18 cellular contexts compared by ENCODE assay signal in genomic region chr5:122144236-122144635, GRCh38. TPM values are rescaled to one million over a fixed set of nuclear protein-coding genes. Genes with fewer than 3 reads are reported as not detected.
DNase-seq lines count a peak whose midpoint lies in the region; ATAC-seq and TF ChIP-seq lines count a peak whose summit lies in the region.
"Had no signal": no experiment of that assay in that cellular context is flagged by ENCODE, and none has a peak within 500 bp of the region (broad histone marks: within the 10 kb centered on the region; RNA-seq: fewer than 3 reads in every experiment).

No MANE protein-coding gene starts in this region.

- no peak overlapping the region for H3K27ac Mint-ChIP-seq in activated CD4-positive, alpha-beta T cell treated with anti-CD3 and anti-CD28 coated beads, Interleukin-2, amount 10 ng/mL, durations not matched to agents 24 days and 14 days

- peaks cover 15% of the 10 kb centered on the region for H3F3A ChIP-seq in SK-N-SH (replicated peaks; ENCODE audit: insufficient read depth)

- H3K27ac ChIP-seq in SK-N-SH (ENCODE audit: low read depth in 2 of 2, low read length in 1 of 2): peak overlapping the region in 1 of 2 experiments; percentile 95; a peak in 2 of 4 replicates
- H3K27ac ChIP-seq: RWPE1, SJSA1 had no signal

- intact Hi-C loops in activated CD4-positive, alpha-beta T cell treated with anti-CD3 and anti-CD28 coated beads, Interleukin-2, amount 10 ng/mL, durations not matched to agents 24 days and 14 days (cut with micrococcal nuclease): no loop called here

- no peaks in the 10 kb centered on the region for H3K9me3 Mint-ChIP-seq in activated CD4-positive, alpha-beta T cell treated with anti-CD3 and anti-CD28 coated beads, Interleukin-2, amount 10 ng/mL, durations not matched to agents 24 days and 14 days

- 0 out of 3 replicates have a peak, but pooled peaks have one; percentile 32 for ATAC-seq in SK-N-SH treated with all-trans-retinoic acid at 6 μM for 48 hours
- ATAC-seq in HG02852 (IDR thresholded peaks at IDR 0.05; ENCODE audit: unreplicated experiment): no peak
- ATAC-seq: HepG2 had no signal

- 83% methylated on average over 1 of the region's 1 CpG for WGBS in SK-N-SH (ENCODE audit: low lambda C conversion rate)

- TF ChIP-seq RAD21 in SK-N-SH (IDR thresholded peaks at IDR 0.05; ENCODE audit: low read length): no peak

- POLR2A ChIA-PET in SK-N-SH (lab: Yijun Ruan, JAX): no interaction called here

- no peak overlapping the region for H3K4me3 ChIP-seq in SK-N-SH (ENCODE audit: low read depth in 2 of 2, low read length in 1 of 2)
- H3K4me3 ChIP-seq: SJSA1 had no signal

- TF ChIP-seq EP300 in SK-N-SH (IDR thresholded peaks at IDR 0.05; ENCODE audit: borderline replicate concordance in 1 of 2, low read depth in 1 of 2, low read length in 1 of 2): no peak

- no peaks in the 10 kb centered on the region for H4K20me1 ChIP-seq in SK-N-SH (ENCODE audit: insufficient read depth)

- H3K36me3 Mint-ChIP-seq in activated CD4-positive, alpha-beta T cell treated with anti-CD3 and anti-CD28 coated beads, Interleukin-2, amount 10 ng/mL, durations not matched to agents 24 days and 14 days (ENCODE audit: low read depth): no peaks in the 10 kb centered on the region

- H3K4me1 ChIP-seq in SK-N-SH (ENCODE audit: control insufficient read depth in 1 of 2, insufficient read depth in 2 of 2, low read depth in 1 of 2, low read length in 1 of 2): no peaks in the 10 kb centered on the region; a peak in 1 of 4 replicates

- H3K27me3 Mint-ChIP-seq in activated CD4-positive, alpha-beta T cell treated with anti-CD3 and anti-CD28 coated beads, Interleukin-2, amount 10 ng/mL, durations not matched to agents 24 days and 14 days: no peaks in the 10 kb centered on the region

- no peaks in the 10 kb centered on the region for H3K27me3 ChIP-seq in SK-N-SH (ENCODE audit: insufficient read depth)
- H3K27me3 ChIP-seq: SJSA1 had no signal

- H3K4me2 ChIP-seq in SK-N-SH: no peak overlapping the region

- no peaks in the 10 kb centered on the region for H3K9me3 ChIP-seq in SK-N-SH
- H3K9me3 ChIP-seq: SJSA1 had no signal

- no peak overlapping the region for H3K9ac ChIP-seq in SK-N-SH

- no peaks in the 10 kb centered on the region for H3K4me1 Mint-ChIP-seq in activated CD4-positive, alpha-beta T cell treated with anti-CD3 and anti-CD28 coated beads, Interleukin-2, amount 10 ng/mL, durations not matched to agents 24 days and 14 days

- no peak overlapping the region for H3K4me3 Mint-ChIP-seq in activated CD4-positive, alpha-beta T cell treated with anti-CD3 and anti-CD28 coated beads, Interleukin-2, amount 10 ng/mL, durations not matched to agents 24 days and 14 days

- no peak overlapping the region for H2AFZ ChIP-seq in SK-N-SH (ENCODE audit: low read depth)

- H3K36me3 ChIP-seq in SK-N-SH (replicated peaks in 1 of 2; ENCODE audit: control insufficient read depth in 1 of 2, insufficient read depth in 2 of 2, low read length in 1 of 2): no peaks in the 10 kb centered on the region
- H3K36me3 ChIP-seq: SJSA1 had no signal

- CTCF ChIA-PET in SK-N-SH (lab: Yijun Ruan, JAX): interaction anchor here (1.8 kb wide), 1 partner anchor 13 kb away, joined by 5 read pairs; no protein-coding TSS in a partner anchor

- TF ChIP-seq CTCF in SK-N-SH (IDR thresholded peaks at IDR 0.05): no peak

- H3K9me2 ChIP-seq in SK-N-SH: no peaks in the 10 kb centered on the region

- no peaks in the 10 kb centered on the region for H3K79me2 ChIP-seq in SK-N-SH (ENCODE audit: insufficient read depth)

- DNase-seq in SK-N-SH: no peak
- DNase-seq in amniotic epithelial cell (ENCODE audit: low read depth): peak; percentile 59
- DNase-seq in kidney tubule cell (ENCODE audit: low spot score): peak; percentile 36
- DNase-seq in NCI-H446 (lab: John Stamatoyannopoulos, UW): no peak
- no peak for DNase-seq in activated CD4-positive, alpha-beta T cell treated with anti-CD3 and anti-CD28 coated beads, Interleukin-2, amount 10 ng/mL, durations not matched to agents 24 days and 14 days
- no peak for DNase-seq in RKO (ENCODE audit: low spot score)
- DNase-seq: NCI-H2029; NCI-H2171 treated with DMSO at 0.1 percent for 48 hours; NCI-H524; NK-92 treated with Interleukin-12 subunit alpha and Interleukin-12 subunit beta, amount 100 ng/mL, for 24 hours; OCI-M1 had no signal

TF ChIP-seq in SK-N-SH treated with all-trans-retinoic acid at 6 μM for 48 hours, 23 proteins besides CTCF, POLR2A, EP300 and RAD21 (continues in another document):
- TF ChIP-seq ISL1 (CRISPR knock-in tag; IDR thresholded peaks at IDR 0.05) (no peak), ZNF8 (CRISPR knock-in tag; IDR thresholded peaks at IDR 0.05) (no peak), TSHZ2 (CRISPR knock-in tag; IDR thresholded peaks at IDR 0.05) (no peak), RARB (CRISPR knock-in tag; IDR thresholded peaks at IDR 0.05) (no peak)

TF ChIP-seq in SK-N-SH, 30 proteins besides CTCF, POLR2A, EP300 and RAD21:
- no peak for TF ChIP-seq PBX3 (IDR thresholded peaks at IDR 0.05)
- TF ChIP-seq TAF1 (IDR thresholded peaks at IDR 0.05; ENCODE audit: borderline replicate concordance, low read depth, low read length): no peak
- no peak for TF ChIP-seq FOXM1 (IDR thresholded peaks at IDR 0.05; ENCODE audit: low read depth)
- no peak for TF ChIP-seq USF1 (IDR thresholded peaks at IDR 0.05; ENCODE audit: borderline replicate concordance, low read depth)
- TF ChIP-seq EZH2phosphoT487 (IDR thresholded peaks at IDR 0.05; ENCODE audit: borderline replicate concordance, low read depth): no peak

RNA-seq across cellular contexts. Expression of gene ZNF474, which starts 14.9 kb away (rescaled TPM):
- 0.08 and 0.21 TPM in 2 replicates for polyA plus RNA-seq in SK-N-SH (2012; rRNA removed)
- 0.10 and 0.13 TPM in 2 replicates for polyA plus RNA-seq in SK-N-SH (2012; cell fraction: cytosol; rRNA removed)
- 0.31 and 0.58 TPM in 2 replicates for polyA plus RNA-seq in SK-N-SH (2012; cell fraction: nucleus; rRNA removed)
- total RNA-seq in activated CD4-positive, alpha-beta T cell treated with anti-CD3 and anti-CD28 coated beads, Interleukin-2, amount 10 ng/mL, durations not matched to agents 24 days and 14 days: not detected in 2 replicates
- total RNA-seq: A172, H1, SJSA1 had no signal
- polyA plus RNA-seq: H1, HepG2 had no signal

Comparison
In these comparisons a context has a peak if more than half of its experiments do, and no peak if none do; other contexts are left out.
1. DNase-seq: peak in amniotic epithelial cell (single experiment) and kidney tubule cell (single experiment); none in SK-N-SH (single experiment), NCI-H446 (0 of 2), activated CD4-positive, alpha-beta T cell treated with anti-CD3 and anti-CD28 coated beads, Interleukin-2, amount 10 ng/mL, durations not matched to agents 24 days and 14 days (single experiment) and RKO (single experiment).